Comparison of ENCODE assay signal across 27 cellular contexts in genomic region chr9:18233776-18234445, GRCh38.
"Had no signal": no experiment of that assay in that cellular context is flagged by ENCODE, and none has a peak within 500 bp of the region (broad histone marks: within the 10 kb centered on the region; RNA-seq: fewer than 3 reads in every experiment).

No MANE protein-coding gene starts in this region.

- ATAC-seq: activated CD4-positive, alpha-beta T cell treated with anti-CD3 and anti-CD28 coated beads for 36 hours; activated CD8-positive, alpha-beta memory T cell treated with anti-CD3 and anti-CD28 coated beads, Interleukin-2, amount 10 ng/mL, durations not matched to agents 7 days and 5 days; activated CD8-positive, alpha-beta T cell treated with anti-CD3 and anti-CD28 coated beads, Interleukin-2, amount 10 ng/mL, durations not matched to agents 7 days and 5 days; activated naive CD8-positive, alpha-beta T cell treated with anti-CD3 and anti-CD28 coated beads, Interleukin-2, amount 50 U/mL, for 24 hours; body of pancreas; esophagus mucosa; gastrocnemius medialis; heart right ventricle had no signal

- H3K4me3 ChIP-seq: adrenal gland, body of pancreas, cardiac muscle cell, colonic mucosa, gastrocnemius medialis, heart right ventricle, hepatocyte had no signal

- DNase-seq: activated CD4-positive, alpha-beta memory T cell treated with anti-CD3 and anti-CD28 coated beads for 36 hours; activated CD4-positive, alpha-beta T cell treated with anti-CD3 and anti-CD28 coated beads for 36 hours; activated CD4-positive, alpha-beta T cell treated with anti-CD3 and anti-CD28 coated beads, Interleukin-2, amount 10 ng/mL, durations not matched to agents 24 days and 14 days; activated CD4-positive, CD25-positive, alpha-beta regulatory T cell; activated CD4-positive, CD25-positive, alpha-beta regulatory T cell treated with anti-CD3 and anti-CD28 coated beads, Interleukin-2, amount 50 U/mL, for 72 hours; activated CD8-positive, alpha-beta memory T cell treated with anti-CD3 and anti-CD28 coated beads, Interleukin-2, amount 10 ng/mL, durations not matched to agents 7 days and 5 days; activated CD8-positive, alpha-beta memory T cell treated with anti-CD3 and anti-CD28 coated beads, Interleukin-2, amount 50 U/mL, for 4 hours; activated CD8-positive, alpha-beta T cell treated with anti-CD3 and anti-CD28 coated beads, Interleukin-2, amount 10 ng/mL, durations not matched to agents 7 days and 5 days; activated effector memory CD4-positive, alpha-beta T cell treated with anti-CD3 and anti-CD28 coated beads, Interleukin-2, amount 50 U/mL, for 16 hours; activated naive CD4-positive, alpha-beta T cell treated with anti-CD3 and anti-CD28 coated beads for 36 hours; activated naive CD8-positive, alpha-beta T cell treated with anti-CD3 and anti-CD28 coated beads for 36 hours; activated naive CD8-positive, alpha-beta T cell treated with anti-CD3 and anti-CD28 coated beads, Interleukin-2, amount 50 U/mL, for 24 hours; activated T-cell treated with anti-CD3 and anti-CD28 coated beads, Interleukin-2, amount 50 U/mL, for 1 hour; activated T-cell treated with anti-CD3 and anti-CD28 coated beads, Interleukin-2, amount 50 U/mL, for 48 hours; adrenal gland; amygdala; aorta; body of pancreas; central memory CD4-positive, alpha-beta T cell; colonic mucosa; effector CD8-positive, alpha-beta T cell; gastrocnemius medialis; heart right ventricle; T-helper 2 cell had no signal
